In the genomic region with DNA sequence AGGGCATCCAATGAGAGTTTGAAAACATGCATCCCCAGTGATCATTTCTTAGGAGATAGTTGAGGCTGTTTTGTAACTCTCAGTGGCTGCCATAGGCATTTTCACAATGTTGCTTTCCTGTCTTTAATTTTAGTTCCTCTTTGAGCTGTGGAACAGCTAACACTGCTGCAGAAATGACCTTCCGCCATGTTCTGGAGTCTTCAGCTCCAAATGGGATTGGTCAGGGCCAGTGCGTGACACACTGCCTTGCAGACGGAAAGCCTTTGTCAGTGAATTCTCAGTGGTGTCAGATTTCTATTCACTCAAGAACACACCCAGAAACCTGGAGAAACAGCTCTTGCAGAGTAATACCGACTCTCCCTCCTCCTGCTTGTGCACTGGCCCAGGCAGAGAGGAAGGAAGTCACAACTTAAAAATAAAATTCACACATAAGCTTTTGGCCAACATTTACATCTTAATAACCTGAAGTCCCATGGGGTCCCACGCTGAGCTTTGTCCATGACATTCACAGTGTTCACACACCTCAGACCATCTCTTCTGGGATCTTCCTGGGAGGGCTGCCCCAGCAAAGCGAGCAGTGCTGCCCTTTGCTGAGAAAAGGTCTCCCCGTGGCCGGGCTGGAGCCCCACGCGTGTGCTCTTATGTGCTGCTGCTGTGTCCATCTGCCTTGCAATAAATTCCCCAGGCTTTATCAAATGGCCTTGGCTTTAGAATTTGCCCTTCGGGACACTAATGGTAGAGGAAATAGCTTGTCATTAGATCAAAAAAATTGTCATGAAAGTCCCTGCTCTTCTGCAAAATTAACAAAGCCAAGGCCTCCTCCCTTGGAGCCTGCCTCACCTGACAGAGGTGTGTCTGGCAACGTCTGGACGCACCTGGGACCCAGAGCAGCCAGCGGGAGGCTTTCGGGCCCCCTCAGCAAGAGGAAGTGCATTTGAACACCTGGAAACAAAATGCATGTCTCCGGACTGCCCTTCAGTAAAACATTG, we compare ENCODE assay signal across 1 cellular context.
TF ChIP-seq lines count a peak whose summit lies in the region.

No MANE protein-coding gene starts in this region.

TF ChIP-seq in WTC11, 78 proteins besides CTCF, POLR2A, EP300 and RAD21 (continued from another document):
- TF ChIP-seq, protein P1, sequence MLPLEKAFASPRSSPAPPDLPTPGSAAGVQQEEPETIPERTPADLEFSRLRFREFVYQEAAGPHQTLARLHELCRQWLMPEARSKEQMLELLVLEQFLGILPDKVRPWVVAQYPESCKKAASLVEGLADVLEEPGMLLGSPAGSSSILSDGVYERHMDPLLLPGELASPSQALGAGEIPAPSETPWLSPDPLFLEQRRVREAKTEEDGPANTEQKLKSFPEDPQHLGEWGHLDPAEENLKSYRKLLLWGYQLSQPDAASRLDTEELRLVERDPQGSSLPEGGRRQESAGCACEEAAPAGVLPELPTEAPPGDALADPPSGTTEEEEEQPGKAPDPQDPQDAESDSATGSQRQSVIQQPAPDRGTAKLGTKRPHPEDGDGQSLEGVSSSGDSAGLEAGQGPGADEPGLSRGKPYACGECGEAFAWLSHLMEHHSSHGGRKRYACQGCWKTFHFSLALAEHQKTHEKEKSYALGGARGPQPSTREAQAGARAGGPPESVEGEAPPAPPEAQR (CRISPR knock-in tag; IDR thresholded peaks at IDR 0.05) = no peak
- TF ChIP-seq, protein P2, sequence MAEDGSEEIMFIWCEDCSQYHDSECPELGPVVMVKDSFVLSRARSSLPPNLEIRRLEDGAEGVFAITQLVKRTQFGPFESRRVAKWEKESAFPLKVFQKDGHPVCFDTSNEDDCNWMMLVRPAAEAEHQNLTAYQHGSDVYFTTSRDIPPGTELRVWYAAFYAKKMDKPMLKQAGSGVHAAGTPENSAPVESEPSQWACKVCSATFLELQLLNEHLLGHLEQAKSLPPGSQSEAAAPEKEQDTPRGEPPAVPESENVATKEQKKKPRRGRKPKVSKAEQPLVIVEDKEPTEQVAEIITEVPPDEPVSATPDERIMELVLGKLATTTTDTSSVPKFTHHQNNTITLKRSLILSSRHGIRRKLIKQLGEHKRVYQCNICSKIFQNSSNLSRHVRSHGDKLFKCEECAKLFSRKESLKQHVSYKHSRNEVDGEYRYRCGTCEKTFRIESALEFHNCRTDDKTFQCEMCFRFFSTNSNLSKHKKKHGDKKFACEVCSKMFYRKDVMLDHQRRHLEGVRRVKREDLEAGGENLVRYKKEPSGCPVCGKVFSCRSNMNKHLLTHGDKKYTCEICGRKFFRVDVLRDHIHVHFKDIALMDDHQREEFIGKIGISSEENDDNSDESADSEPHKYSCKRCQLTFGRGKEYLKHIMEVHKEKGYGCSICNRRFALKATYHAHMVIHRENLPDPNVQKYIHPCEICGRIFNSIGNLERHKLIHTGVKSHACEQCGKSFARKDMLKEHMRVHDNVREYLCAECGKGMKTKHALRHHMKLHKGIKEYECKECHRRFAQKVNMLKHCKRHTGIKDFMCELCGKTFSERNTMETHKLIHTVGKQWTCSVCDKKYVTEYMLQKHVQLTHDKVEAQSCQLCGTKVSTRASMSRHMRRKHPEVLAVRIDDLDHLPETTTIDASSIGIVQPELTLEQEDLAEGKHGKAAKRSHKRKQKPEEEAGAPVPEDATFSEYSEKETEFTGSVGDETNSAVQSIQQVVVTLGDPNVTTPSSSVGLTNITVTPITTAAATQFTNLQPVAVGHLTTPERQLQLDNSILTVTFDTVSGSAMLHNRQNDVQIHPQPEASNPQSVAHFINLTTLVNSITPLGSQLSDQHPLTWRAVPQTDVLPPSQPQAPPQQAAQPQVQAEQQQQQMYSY (CRISPR knock-in tag; IDR thresholded peaks at IDR 0.05) = no peak
- no peak for TF ChIP-seq HMGA2 (CRISPR knock-in tag; IDR thresholded peaks at IDR 0.05)
- TF ChIP-seq, protein P3, sequence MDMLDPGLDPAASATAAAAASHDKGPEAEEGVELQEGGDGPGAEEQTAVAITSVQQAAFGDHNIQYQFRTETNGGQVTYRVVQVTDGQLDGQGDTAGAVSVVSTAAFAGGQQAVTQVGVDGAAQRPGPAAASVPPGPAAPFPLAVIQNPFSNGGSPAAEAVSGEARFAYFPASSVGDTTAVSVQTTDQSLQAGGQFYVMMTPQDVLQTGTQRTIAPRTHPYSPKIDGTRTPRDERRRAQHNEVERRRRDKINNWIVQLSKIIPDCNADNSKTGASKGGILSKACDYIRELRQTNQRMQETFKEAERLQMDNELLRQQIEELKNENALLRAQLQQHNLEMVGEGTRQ (CRISPR knock-in tag; IDR thresholded peaks at IDR 0.05) = 0 out of 2 replicates have a peak, but pooled peaks have one; percentile 40
